ENCODE assay signal across 1 cellular context in the genomic region with DNA sequence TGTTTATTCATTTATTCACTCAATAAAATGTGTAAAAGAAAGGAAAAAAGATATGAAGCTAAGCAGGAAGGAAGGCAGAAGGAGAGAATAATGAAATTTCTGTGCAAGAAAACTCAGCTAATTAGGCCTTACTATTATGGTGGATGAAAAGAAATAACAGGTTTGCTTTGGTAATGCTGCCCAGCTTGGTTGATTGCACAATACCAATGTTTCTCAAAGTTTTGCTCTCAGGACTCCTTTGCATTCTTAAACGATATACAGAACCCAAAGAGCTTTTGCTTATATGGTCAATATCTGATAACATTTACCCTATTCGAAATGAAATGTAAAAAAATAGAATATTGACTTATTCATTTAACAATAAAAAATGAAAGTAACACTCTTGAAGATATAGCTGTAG.
TF ChIP-seq lines count a peak whose summit lies in the region.

No MANE protein-coding gene starts in this region.

TF ChIP-seq in HepG2, 621 proteins besides CTCF, POLR2A, EP300 and RAD21:
- TF ChIP-seq CEBPG (CRISPR knock-in tag; IDR thresholded peaks at IDR 0.05) (peak; percentile 24; the same call in 1 of the 2 replicates), CEBPB (IDR thresholded peaks at IDR 0.05; ENCODE audit: borderline replicate concordance, low read depth, low read length) (peak; percentile 84), BCL6 (CRISPR knock-in tag; IDR thresholded peaks at IDR 0.05) (no peak)
